In the genomic region with DNA sequence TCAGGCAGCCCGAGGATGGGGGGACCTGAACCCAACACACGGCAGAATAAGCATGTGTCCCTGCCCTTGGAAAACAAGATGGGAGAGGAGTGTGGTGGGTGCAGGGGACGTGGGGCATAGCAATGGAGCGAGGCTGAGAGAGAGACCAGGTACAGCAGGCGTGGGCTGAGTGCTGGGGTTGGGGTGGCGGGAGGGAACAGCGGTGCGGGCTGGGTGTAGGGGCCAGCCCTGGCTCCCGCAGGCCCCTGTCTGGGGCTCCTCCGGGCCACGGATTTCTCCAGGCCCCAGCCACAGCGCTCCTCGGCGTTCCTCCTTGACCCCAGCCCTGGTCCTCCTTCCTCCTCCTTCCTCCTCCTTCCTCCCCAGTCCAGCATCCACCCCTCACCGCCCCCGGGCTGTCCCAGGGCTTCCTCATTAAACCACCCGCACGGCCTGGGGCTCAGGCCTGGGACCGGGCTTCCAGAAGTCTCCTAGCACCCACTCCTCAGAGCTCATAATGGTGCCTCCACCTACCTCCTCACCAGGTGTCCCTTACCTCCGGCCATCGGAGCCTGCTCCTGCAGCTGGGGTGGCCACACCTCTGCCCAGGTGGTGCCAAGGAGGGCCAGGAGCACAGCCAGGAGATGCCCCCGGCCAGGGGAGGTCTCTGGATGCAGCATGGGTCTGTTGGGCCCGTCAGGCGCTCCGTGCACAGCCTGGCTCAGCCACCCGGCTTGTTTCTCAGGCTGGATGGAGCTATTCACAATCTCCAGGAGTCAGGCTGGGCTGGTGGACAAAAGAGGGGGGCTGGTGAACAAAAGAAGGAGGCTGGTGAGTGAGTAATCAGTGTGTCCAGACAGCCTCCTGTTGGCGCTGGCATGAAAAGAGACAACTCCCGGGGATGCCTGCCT, we compare ENCODE assay signal across 1 cellular context. TPM values are rescaled to one million over a fixed set of nuclear protein-coding genes. Genes with fewer than 3 reads are reported as not detected.
"Had no signal": no experiment of that assay in that cellular context is flagged by ENCODE, and none has a peak within 500 bp of the region (broad histone marks: within the 10 kb centered on the region; RNA-seq: fewer than 3 reads in every experiment).

A gene (minus strand): TSS at position 867 of the 890 bp plus-strand sequence. CDS start 208 bp downstream, at position 659.

RNA-seq across cellular contexts. Expression of the gene that starts here (rescaled TPM):
- total RNA-seq: urinary bladder had no signal
